In genomic region chr1:59556802-59557548, GRCh38 we compare ENCODE assay signal across 1 cellular context.
A peak's percentile ranks its signal among the peaks of the same experiment; 100 is the strongest.
TF ChIP-seq lines count a peak whose summit lies in the region.

No MANE protein-coding gene starts in this region.

TF ChIP-seq in HepG2, 621 proteins besides CTCF, POLR2A, EP300 and RAD21 (continued from another document and continues in another):
- peak; percentile 80; the same call in 1 of the 2 replicates for TF ChIP-seq HOMEZ (CRISPR knock-in tag; IDR thresholded peaks at IDR 0.05; ENCODE audit: low read depth)
- TF ChIP-seq GABPB1 (CRISPR knock-in tag; IDR thresholded peaks at IDR 0.05), result peak; percentile 47
- no peak for TF ChIP-seq ZSCAN20 (CRISPR knock-in tag; IDR thresholded peaks at IDR 0.05; ENCODE audit: borderline replicate concordance)
- TF ChIP-seq ZBTB34 (CRISPR knock-in tag; IDR thresholded peaks at IDR 0.05), result peak; percentile 98
- peak; percentile 81 for TF ChIP-seq POGZ (CRISPR knock-in tag; IDR thresholded peaks at IDR 0.05)
- TF ChIP-seq ZNF788 (CRISPR knock-in tag; IDR thresholded peaks at IDR 0.05; ENCODE audit: borderline replicate concordance), result peak; percentile 83; the same call in 1 of the 2 replicates
- no peak for TF ChIP-seq SOX6 (IDR thresholded peaks at IDR 0.05)
- peak; percentile 99 for TF ChIP-seq SOX6 (CRISPR knock-in tag; IDR thresholded peaks at IDR 0.05)
- TF ChIP-seq SNAPC2 (CRISPR knock-in tag; IDR thresholded peaks at IDR 0.05), result peak; percentile 69
- peak; percentile 86; the same call in 1 of the 2 replicates for TF ChIP-seq HIVEP1 (CRISPR knock-in tag; IDR thresholded peaks at IDR 0.05)
- TF ChIP-seq NONO (IDR thresholded peaks at IDR 0.05), result no peak
- TF ChIP-seq NONO (CRISPR knock-in tag; conservative IDR thresholded peaks at IDR 0.05), result peak; percentile 71
- TF ChIP-seq EED (CRISPR knock-in tag; IDR thresholded peaks at IDR 0.05), result no peak; the same call in 1 of the 2 replicates
- no peak for TF ChIP-seq TBP (CRISPR knock-in tag; IDR thresholded peaks at IDR 0.05)
- TF ChIP-seq ZNF790 (CRISPR knock-in tag; IDR thresholded peaks at IDR 0.05; ENCODE audit: borderline replicate concordance), result no peak
- no peak for TF ChIP-seq FOXO4 (CRISPR knock-in tag; conservative IDR thresholded peaks at IDR 0.05)
- no peak for TF ChIP-seq MXD1 (CRISPR knock-in tag; IDR thresholded peaks at IDR 0.05)
- TF ChIP-seq POGK (CRISPR knock-in tag; conservative IDR thresholded peaks at IDR 0.05), result peak; percentile 92
- peak; percentile 99 for TF ChIP-seq NCOA2 (CRISPR knock-in tag; IDR thresholded peaks at IDR 0.05)
- peak; percentile 85 for TF ChIP-seq HOXD1 (CRISPR knock-in tag; IDR thresholded peaks at IDR 0.05)
- peak; percentile 95 for TF ChIP-seq NFIC (IDR thresholded peaks at IDR 0.05; ENCODE audit: low read length)
- peak; percentile 89 for TF ChIP-seq MAX (IDR thresholded peaks at IDR 0.05)
- 0 out of 2 replicates have a peak, but pooled peaks have one; percentile 56 for TF ChIP-seq ZKSCAN8 (CRISPR knock-in tag; IDR thresholded peaks at IDR 0.05; ENCODE audit: borderline replicate concordance)
- no peak for TF ChIP-seq SNRNP70 (IDR thresholded peaks at IDR 0.05; ENCODE audit: low read depth, low read length)
- no peak for TF ChIP-seq MNT (IDR thresholded peaks at IDR 0.05)
- peak; percentile 97 for TF ChIP-seq SALL1 (CRISPR knock-in tag; IDR thresholded peaks at IDR 0.05)
- peak; percentile 93 for TF ChIP-seq SRF (IDR thresholded peaks at IDR 0.05; ENCODE audit: low read depth, low read length)
- TF ChIP-seq KDM2A (CRISPR knock-in tag; IDR thresholded peaks at IDR 0.05; ENCODE audit: borderline replicate concordance, low read depth), result peak; percentile 47; the same call in 1 of the 2 replicates
- peak; percentile 81 for TF ChIP-seq ZBTB7A (CRISPR knock-in tag; IDR thresholded peaks at IDR 0.05)
- no peak for TF ChIP-seq MTF2 (CRISPR knock-in tag; IDR thresholded peaks at IDR 0.05; ENCODE audit: borderline replicate concordance)
- peak; percentile 84 for TF ChIP-seq ZNF841 (CRISPR knock-in tag; IDR thresholded peaks at IDR 0.05; ENCODE audit: borderline replicate concordance)
- peak; percentile 99 for TF ChIP-seq ISL2 (CRISPR knock-in tag; IDR thresholded peaks at IDR 0.05)
- no peak; the same call in 1 of the 2 replicates for TF ChIP-seq TGIF2 (CRISPR knock-in tag; IDR thresholded peaks at IDR 0.05)
- 0 out of 2 replicates have a peak, but pooled peaks have one; percentile 35 for TF ChIP-seq ZNF563 (CRISPR knock-in tag; IDR thresholded peaks at IDR 0.05)
- no peak for TF ChIP-seq MED8 (CRISPR knock-in tag; IDR thresholded peaks at IDR 0.05; ENCODE audit: insufficient replicate concordance)
- no peak for TF ChIP-seq AGO1 (IDR thresholded peaks at IDR 0.05; ENCODE audit: low read depth, low read length, poor library complexity, severe bottlenecking)
- TF ChIP-seq ATRX (CRISPR knock-in tag; IDR thresholded peaks at IDR 0.05; ENCODE audit: borderline replicate concordance), result no peak
- peak; percentile 88 for TF ChIP-seq ZSCAN29 (CRISPR knock-in tag; conservative IDR thresholded peaks at IDR 0.05)
- peak; percentile 85; the same call in 1 of the 2 replicates for TF ChIP-seq CCDC6 (CRISPR knock-in tag; IDR thresholded peaks at IDR 0.05)
- TF ChIP-seq ZNF281 (CRISPR knock-in tag; IDR thresholded peaks at IDR 0.05; ENCODE audit: borderline replicate concordance), result peak; percentile 98
- TF ChIP-seq ZNF780A (CRISPR knock-in tag; IDR thresholded peaks at IDR 0.05), result no peak
- TF ChIP-seq RAD51 (IDR thresholded peaks at IDR 0.05; ENCODE audit: borderline replicate concordance), result no peak
- TF ChIP-seq MIER3 (CRISPR knock-in tag; IDR thresholded peaks at IDR 0.05; ENCODE audit: borderline replicate concordance), result peak; percentile 90; the same call in 1 of the 2 replicates
- TF ChIP-seq RFX1 (IDR thresholded peaks at IDR 0.05), result no peak
- TF ChIP-seq ARID5B (CRISPR knock-in tag; IDR thresholded peaks at IDR 0.05), result peak; percentile 98
- no peak; the same call in 1 of the 2 replicates for TF ChIP-seq PBX2 (CRISPR knock-in tag; IDR thresholded peaks at IDR 0.05)
- TF ChIP-seq RXRA (CRISPR knock-in tag; IDR thresholded peaks at IDR 0.05), result peak; percentile 98
- peak; percentile 70; the same call in 1 of the 2 replicates for TF ChIP-seq DPF2 (CRISPR knock-in tag; IDR thresholded peaks at IDR 0.05; ENCODE audit: borderline replicate concordance, low read depth)
- no peak for TF ChIP-seq ZNF83 (CRISPR knock-in tag; IDR thresholded peaks at IDR 0.05; ENCODE audit: borderline replicate concordance)
- no peak for TF ChIP-seq PREB (CRISPR knock-in tag; IDR thresholded peaks at IDR 0.05)
- 0 out of 2 replicates have a peak, but pooled peaks have one; percentile 57 for TF ChIP-seq CHCHD3 (CRISPR knock-in tag; IDR thresholded peaks at IDR 0.05)
